Comparison of ENCODE assay signal across 13 cellular contexts in the genomic region with DNA sequence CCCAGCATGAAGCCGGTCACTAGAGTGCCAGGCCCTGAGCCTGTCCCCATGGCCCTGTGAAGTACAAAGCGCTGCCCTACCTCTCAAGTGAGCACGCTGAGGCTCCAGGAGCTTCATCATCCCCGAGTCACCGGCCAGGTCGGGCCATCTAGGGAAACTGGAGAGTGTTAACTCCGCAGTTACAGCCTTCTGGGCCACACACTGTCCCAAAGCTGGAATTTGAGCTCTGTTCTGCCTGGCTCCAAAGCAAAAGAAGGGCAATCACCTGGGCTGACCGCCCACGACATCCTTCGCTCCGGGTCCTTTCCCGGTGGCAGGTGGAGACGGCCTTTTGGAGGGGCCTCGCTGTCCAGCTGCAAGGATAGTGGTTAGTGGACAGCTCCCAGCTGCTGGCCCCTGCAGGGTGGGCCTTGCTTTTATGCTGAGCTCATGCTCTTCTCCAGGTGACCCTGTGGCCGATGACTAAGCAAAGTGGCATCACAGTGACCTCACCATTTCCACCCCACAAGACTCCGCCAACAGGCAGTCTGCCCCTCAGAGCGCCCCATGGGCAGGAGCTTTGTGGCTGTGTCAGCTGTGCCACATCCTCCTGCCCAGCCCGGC. TPM values are rescaled to one million over a fixed set of nuclear protein-coding genes. Genes with fewer than 3 reads are reported as not detected.
A peak's percentile ranks its signal among the peaks of the same experiment; 100 is the strongest.
DNase-seq lines count a peak whose midpoint lies in the region; ATAC-seq, FAIRE-seq and TF ChIP-seq lines count a peak whose summit lies in the region.
"Had no signal": no experiment of that assay in that cellular context is flagged by ENCODE, and none has a peak within 500 bp of the region (broad histone marks: within the 10 kb centered on the region; RNA-seq: fewer than 3 reads in every experiment).

No MANE protein-coding gene starts in this region.

- H3K4me1 ChIP-seq in HepG2 (ENCODE audit: insufficient read depth, low read length) (no peaks in the 10 kb centered on the region), heart right ventricle (no peaks in the 10 kb centered on the region)

- TF ChIP-seq POLR2A in H54 (IDR thresholded peaks at IDR 0.05; ENCODE audit: low read depth, low read length) (no peak), HepG2 (IDR thresholded peaks at IDR 0.05; ENCODE audit: insufficient read depth in 1 of 2, low read depth in 2 of 2, low read length in 2 of 2) (no peak), GM12891 (IDR thresholded peaks at IDR 0.05; ENCODE audit: low read depth, low read length) (no peak)

- no peaks in the 10 kb centered on the region for H3K36me3 Mint-ChIP-seq in activated CD4-positive, alpha-beta memory T cell treated with anti-CD3 and anti-CD28 coated beads, Interleukin-2, amount 10 ng/mL, durations not matched to agents 7 days and 5 days (ENCODE audit: low read depth)
- H3K36me3 Mint-ChIP-seq: activated naive CD8-positive, alpha-beta T cell treated with anti-CD3 and anti-CD28 coated beads, Interleukin-2, amount 10 ng/mL, durations not matched to agents 7 days and 5 days had no signal

- FAIRE-seq in H54 (lab: Jason Lieb, UNC), result peak; percentile 70
- no peak for FAIRE-seq in HepG2 (lab: Jason Lieb, UNC)
- no peak for FAIRE-seq in GM12891 (lab: Jason Lieb, UNC)

- no peak overlapping the region for H3K4me2 ChIP-seq in HepG2 (ENCODE audit: low read depth, low read length)

- H3K27me3 ChIP-seq in HepG2 (ENCODE audit: control insufficient read depth in 1 of 2, insufficient read depth in 2 of 2, low read length in 2 of 2) (peaks cover 15 to 58% of the 10 kb centered on the region in 2 experiments; a peak in 4 of 5 replicates), heart right ventricle (peaks cover 0 to 65% (median 26%) of the 10 kb centered on the region in 7 donors)

- H3K4me3 Mint-ChIP-seq in activated CD4-positive, alpha-beta memory T cell treated with anti-CD3 and anti-CD28 coated beads, Interleukin-2, amount 10 ng/mL, durations not matched to agents 7 days and 5 days, result no peak overlapping the region
- H3K4me3 Mint-ChIP-seq: activated naive CD8-positive, alpha-beta T cell treated with anti-CD3 and anti-CD28 coated beads, Interleukin-2, amount 10 ng/mL, durations not matched to agents 7 days and 5 days; B cell had no signal

- no peaks in the 10 kb centered on the region for H3K36me3 ChIP-seq in HepG2 (replicated peaks in 1 of 2; ENCODE audit: control insufficient read depth in 1 of 2, insufficient read depth in 2 of 2, low read length in 2 of 2)
- no peaks in the 10 kb centered on the region for H3K36me3 ChIP-seq in heart right ventricle

- peaks cover 10% of the 10 kb centered on the region for H3K4me1 Mint-ChIP-seq in activated CD4-positive, alpha-beta memory T cell treated with anti-CD3 and anti-CD28 coated beads, Interleukin-2, amount 10 ng/mL, durations not matched to agents 7 days and 5 days
- H3K4me1 Mint-ChIP-seq: B cell had no signal

- ATAC-seq in HepG2 (peak; percentile 50), heart right ventricle (no peak), HG03045 (IDR thresholded peaks at IDR 0.05; ENCODE audit: unreplicated experiment) (no peak)

- H3K9ac ChIP-seq in HepG2 (ENCODE audit: insufficient read depth, low read depth, low read length), result no peak overlapping the region

- TF ChIP-seq CTCF in HepG2 (CRISPR knock-in tag; IDR thresholded peaks at IDR 0.05) (no peak), heart right ventricle (IDR thresholded peaks at IDR 0.05) (no peak)

- intact Hi-C loops in HepG2 (cut with micrococcal nuclease; ENCODE audit: unreplicated experiment) (no loop called here), heart right ventricle (cut with DNase I) (no loop called here)

- no peak for TF ChIP-seq RAD21 in HepG2 (CRISPR knock-in tag; IDR thresholded peaks at IDR 0.05)

- no peak overlapping the region for H3K27ac Mint-ChIP-seq in activated CD4-positive, alpha-beta memory T cell treated with anti-CD3 and anti-CD28 coated beads, Interleukin-2, amount 10 ng/mL, durations not matched to agents 7 days and 5 days
- H3K27ac Mint-ChIP-seq: activated naive CD8-positive, alpha-beta T cell treated with anti-CD3 and anti-CD28 coated beads, Interleukin-2, amount 10 ng/mL, durations not matched to agents 7 days and 5 days; B cell had no signal

- peaks cover 3% of the 10 kb centered on the region for H3K9me3 Mint-ChIP-seq in activated CD4-positive, alpha-beta memory T cell treated with anti-CD3 and anti-CD28 coated beads, Interleukin-2, amount 10 ng/mL, durations not matched to agents 7 days and 5 days
- H3K9me3 Mint-ChIP-seq: activated naive CD8-positive, alpha-beta T cell treated with anti-CD3 and anti-CD28 coated beads, Interleukin-2, amount 10 ng/mL, durations not matched to agents 7 days and 5 days had no signal

- no peaks in the 10 kb centered on the region for H3K79me2 ChIP-seq in HepG2 (ENCODE audit: insufficient read depth, low read length)

- POLR2A ChIA-PET in activated CD4-positive, alpha-beta memory T cell treated with anti-CD3 and anti-CD28 coated beads, Interleukin-2, amount 10 ng/mL, durations not matched to agents 7 days and 5 days (lab: Charles Lee), result interaction anchor here (0.5 kb wide), 1 partner anchor 967 kb away, joined by 3 read pairs; no protein-coding TSS in a partner anchor
- POLR2A ChIA-PET in HepG2 (lab: Yijun Ruan, JAX), result no interaction called here

- no peaks in the 10 kb centered on the region for H3K9me3 ChIP-seq in HepG2 (ENCODE audit: low read length)
- H3K9me3 ChIP-seq in heart right ventricle, result no peaks in the 10 kb centered on the region

- no peak for TF ChIP-seq EP300 in HepG2 (IDR thresholded peaks at IDR 0.05; ENCODE audit: low read depth in 2 of 2, low read length in 2 of 2)
- TF ChIP-seq EP300 in HepG2 (CRISPR knock-in tag; IDR thresholded peaks at IDR 0.05; ENCODE audit: borderline replicate concordance), result no peak

- no peak overlapping the region for H3K4me3 ChIP-seq in HepG2 (replicated peaks in 1 of 3; ENCODE audit: insufficient read depth in 1 of 3, low read depth in 2 of 3, low read length in 3 of 3)
- no peak overlapping the region for H3K4me3 ChIP-seq in heart right ventricle
- H3K4me3 ChIP-seq: coronary artery had no signal

- no peak overlapping the region for H2AFZ ChIP-seq in HepG2 (ENCODE audit: low read length)

- H3K27ac ChIP-seq in HepG2 (ENCODE audit: extremely low read length, insufficient read depth, low read length) (no peak overlapping the region), heart right ventricle (no peak overlapping the region)
- H3K27ac ChIP-seq: coronary artery had no signal

- CTCF ChIA-PET in activated CD4-positive, alpha-beta memory T cell treated with anti-CD3 and anti-CD28 coated beads, Interleukin-2, amount 10 ng/mL, durations not matched to agents 7 days and 5 days (lab: Charles Lee), result no interaction called here
- CTCF ChIA-PET in HepG2 (lab: Yijun Ruan, JAX; ENCODE audit: low intra/inter-chr PET ratio, low total read pairs), result no interaction called here

- WGBS in HepG2 (ENCODE audit: low lambda C conversion rate), result 17% methylated on average over 6 of the region's 18 CpGs
- 80 to 81% methylated on average over 18 of the region's 18 CpGs for WGBS in heart right ventricle, 2 donors

- H3K27me3 Mint-ChIP-seq in activated CD4-positive, alpha-beta memory T cell treated with anti-CD3 and anti-CD28 coated beads, Interleukin-2, amount 10 ng/mL, durations not matched to agents 7 days and 5 days, result peaks cover 8% of the 10 kb centered on the region

- in situ Hi-C loops in HepG2 (cut with HindIII; ENCODE audit: extremely low pct_ligation_motif_present, low pct_unique_long_range_greater_than_20kb), result no loop called here

- H4K20me1 ChIP-seq in HepG2 (ENCODE audit: insufficient read depth, low read length), result no peaks in the 10 kb centered on the region

- BruUV-seq in HepG2 (replicated peaks; lab: Mats Ljungman, UMichigan), result no TSS peak

- DNase-seq in A172 (ENCODE audit: low spot score) (peak; percentile 95), H54 (ENCODE audit: insufficient read length, low spot score) (peak; percentile 85), HepG2 (ENCODE audit: low spot score) (peak; percentile 12), GM12891 (ENCODE audit: insufficient read length, low spot score) (no peak), dermis blood vessel endothelial cell (no peak), heart right ventricle (no peak)
- DNase-seq in activated CD4-positive, alpha-beta memory T cell treated with anti-CD3 and anti-CD28 coated beads, Interleukin-2, amount 10 ng/mL, durations not matched to agents 7 days and 5 days, result peak; percentile 28
- DNase-seq: activated naive CD8-positive, alpha-beta T cell treated with anti-CD3 and anti-CD28 coated beads, Interleukin-2, amount 10 ng/mL, durations not matched to agents 7 days and 5 days; retina had no signal

RNA-seq across cellular contexts. Expression of a gene that starts 3.5 kb away (rescaled TPM):
- not detected in 2 replicates for total RNA-seq in A172 (2014; rRNA removed; shearing (Covaris generic))
- under 1 TPM; 0.08 to 0.15 TPM for total RNA-seq in activated CD4-positive, alpha-beta memory T cell treated with anti-CD3 and anti-CD28 coated beads, Interleukin-2, amount 10 ng/mL, durations not matched to agents 7 days and 5 days
- total RNA-seq in HepG2 (2016; rRNA removed; fragmentation: Illumina TruSeq; extraction: Trizol) (not detected in 2 replicates), dermis blood vessel endothelial cell (0.17 TPM in 1 of 2 replicates, not detected in the other), heart right ventricle (not detected)
- not detected in 2 replicates for total RNA-seq in HepG2 (2016; cell fraction: cytosol; rRNA removed; fragmentation: Illumina TruSeq; extraction: Trizol; ENCODE audit: low read depth)
- not detected in 2 replicates for total RNA-seq in HepG2 (2016; cell fraction: insoluble cytoplasmic fraction; rRNA removed; fragmentation: Illumina TruSeq; extraction: Trizol)
- not detected in 2 replicates for total RNA-seq in HepG2 (2016; cell fraction: membrane; rRNA removed; fragmentation: Illumina TruSeq; extraction: Trizol)
- total RNA-seq in HepG2 (2016; cell fraction: nucleus; rRNA removed; fragmentation: Illumina TruSeq; extraction: Trizol), result not detected in 2 replicates
- polyA plus RNA-seq in HepG2 (2011; rRNA removed) (0.03 TPM in 1 of 2 replicates, not detected in the other), heart right ventricle (under 1 TPM in 1 of 2 donors, not detected in 1; 0.01 TPM)
- polyA plus RNA-seq in HepG2 (2011; cell fraction: cytosol; rRNA removed), result 0.01 TPM in 1 of 2 replicates, not detected in the other
- 0.10 and 0.42 TPM in 2 replicates for polyA plus RNA-seq in HepG2 (2011; cell fraction: nucleus; rRNA removed)
- polyA plus RNA-seq in HepG2 (2012), result not detected in 2 replicates
- not detected in 2 replicates for polyA plus RNA-seq in HepG2 (2016; cell fraction: cytosol; fragmentation: Illumina TruSeq; extraction: Trizol; ENCODE audit: low read depth)
- polyA plus RNA-seq in HepG2 (2016; cell fraction: insoluble cytoplasmic fraction; fragmentation: Illumina TruSeq; extraction: Trizol; ENCODE audit: low read depth), result not detected in 2 replicates
- polyA plus RNA-seq in HepG2 (2016; cell fraction: membrane; fragmentation: Illumina TruSeq; extraction: Trizol; ENCODE audit: low read depth), result not detected in 2 replicates
- not detected in 2 replicates for polyA plus RNA-seq in HepG2 (2016; cell fraction: nucleus; fragmentation: Illumina TruSeq; extraction: Trizol; ENCODE audit: insufficient read depth, low read depth)
- polyA minus RNA-seq in HepG2 (2011; rRNA and poly(A)+ RNA removed; ENCODE audit: low replicate concordance), result 0.40 TPM in 1 of 2 replicates, not detected in the other
- polyA minus RNA-seq in HepG2 (2011; cell fraction: cytosol; rRNA and poly(A)+ RNA removed), result not detected in 2 replicates
- under 0.01 TPM in 1 of 2 replicates, not detected in the other for polyA minus RNA-seq in HepG2 (2011; cell fraction: nucleus; rRNA and poly(A)+ RNA removed)
- polyA plus RNA-seq in GM12891 (2012; ENCODE audit: low read depth, missing spikeins), result 1.2 TPM
- total RNA-seq: fibroblast of lung had no signal
- polyA plus RNA-seq: fibroblast of lung had no signal

Comparison
In these comparisons a context has a peak if more than half of its experiments do, and no peak if none do; other contexts are left out.
1. DNase-seq: peak in A172 (single experiment), H54 (single experiment), activated CD4-positive, alpha-beta memory T cell treated with anti-CD3 and anti-CD28 coated beads, Interleukin-2, amount 10 ng/mL, durations not matched to agents 7 days and 5 days (single experiment) and HepG2 (single experiment); none in GM12891 (single experiment), dermis blood vessel endothelial cell (single experiment) and heart right ventricle (0 of 2).